ENCODE assay signal across 26 cellular contexts in genomic region chr17:83132251-83133081, GRCh38. TPM values are rescaled to one million over a fixed set of nuclear protein-coding genes. Genes with fewer than 3 reads are reported as not detected.
DNase-seq lines count a peak whose midpoint lies in the region; FAIRE-seq and TF ChIP-seq lines count a peak whose summit lies in the region.
"Had no signal": no experiment of that assay in that cellular context is flagged by ENCODE, and none has a peak within 500 bp of the region (broad histone marks: within the 10 kb centered on the region; RNA-seq: fewer than 3 reads in every experiment).

No MANE protein-coding gene starts in this region.

- no peaks in the 10 kb centered on the region for H3K4me1 ChIP-seq in osteoblast (ENCODE audit: insufficient read depth, low read length)
- H3K4me1 ChIP-seq: neural progenitor cell had no signal

- H3K4me1 Mint-ChIP-seq in activated naive CD4-positive, alpha-beta T cell treated with anti-CD3 and anti-CD28 coated beads, Interleukin-2, amount 10 ng/mL, durations not matched to agents 7 days and 5 days: no peaks in the 10 kb centered on the region
- H3K4me1 Mint-ChIP-seq: activated B cell treated with CpG ODN at 0.5 μM for 24 hours, B cell had no signal

- intact Hi-C loops in cardiac septum (cut with DNase I): no loop called here

- H3K27me3 ChIP-seq in osteoblast (ENCODE audit: insufficient read depth, low read length): peaks cover 2% of the 10 kb centered on the region
- H3K27me3 ChIP-seq: neural progenitor cell had no signal

- no peaks in the 10 kb centered on the region for H3K36me3 ChIP-seq in osteoblast (ENCODE audit: insufficient read depth, low read length)
- H3K36me3 ChIP-seq: neural progenitor cell had no signal

- DNase-seq in activated naive CD4-positive, alpha-beta T cell treated with anti-CD3 and anti-CD28 coated beads, Interleukin-2, amount 10 ng/mL, durations not matched to agents 7 days and 5 days: no peak
- no peak for DNase-seq in activated naive CD4-positive, alpha-beta T cell (lab: John Stamatoyannopoulos, UW)
- DNase-seq in cardiac septum (ENCODE audit: low spot score): peak; percentile 75
- peak; percentile 63 for DNase-seq in osteoblast (ENCODE audit: insufficient read length, low spot score, missing footprints)
- DNase-seq in urothelium cell line (ENCODE audit: low spot score): no peak
- no peak for DNase-seq in NCI-H524 treated with DMSO at 0.1 percent for 48 hours (lab: John Stamatoyannopoulos, UW)
- no peak for DNase-seq in SIG-M5 (lab: John Stamatoyannopoulos, UW)
- DNase-seq in stimulated activated CD4-positive, alpha-beta T cell treated with anti-CD3 and anti-CD28 coated beads, Interleukin-4, amount 100 ng/mL, for 4 hours: no peak
- DNase-seq: activated CD4-positive, alpha-beta T cell treated with anti-CD3 and anti-CD28 coated beads, Interleukin-2, amount 50 U/mL, for 48 hours; COR-L47; DND-41; Kasumi-1; mucosa of descending colon; NCI-H1048; NCI-H187; NCI-H345; stimulated activated CD4-positive, alpha-beta T cell treated with anti-CD3 and anti-CD28 coated beads, Interleukin-12 subunit alpha, Interleukin-12 subunit beta, amount 100 ng/mL, for 4 hours had no signal

- no peaks in the 10 kb centered on the region for H3K9me3 Mint-ChIP-seq in activated naive CD4-positive, alpha-beta T cell treated with anti-CD3 and anti-CD28 coated beads, Interleukin-2, amount 10 ng/mL, durations not matched to agents 7 days and 5 days
- H3K9me3 Mint-ChIP-seq: activated B cell treated with CpG ODN at 0.5 μM for 24 hours, neural progenitor cell, type B pancreatic cell had no signal

- H3K9me3 ChIP-seq in osteoblast (ENCODE audit: low read depth, low read length): no peaks in the 10 kb centered on the region
- H3K9me3 ChIP-seq: mucosa of descending colon had no signal

- H4K20me1 ChIP-seq in osteoblast (ENCODE audit: insufficient read depth, low read length): no peaks in the 10 kb centered on the region

- peak overlapping the region; percentile 49 for H3K27ac Mint-ChIP-seq in activated naive CD4-positive, alpha-beta T cell treated with anti-CD3 and anti-CD28 coated beads, Interleukin-2, amount 10 ng/mL, durations not matched to agents 7 days and 5 days
- H3K27ac Mint-ChIP-seq: activated B cell treated with CpG ODN at 0.5 μM for 24 hours, B cell, neural progenitor cell had no signal

- no peak overlapping the region for H2AFZ ChIP-seq in osteoblast (ENCODE audit: low read length)
- H2AFZ ChIP-seq: neural progenitor cell had no signal

- peak; percentile 88 for FAIRE-seq in urothelium cell line (lab: Jason Lieb, UNC)
- FAIRE-seq: A204.1, GM12878, GM19239, RCC 7860 had no signal

- H3K4me3 ChIP-seq in osteoblast (ENCODE audit: insufficient read depth, low read length): no peak overlapping the region
- H3K4me3 ChIP-seq: GM12878, mucosa of descending colon, neural progenitor cell had no signal

- peaks cover 30% of the 10 kb centered on the region for H3K27me3 Mint-ChIP-seq in activated naive CD4-positive, alpha-beta T cell treated with anti-CD3 and anti-CD28 coated beads, Interleukin-2, amount 10 ng/mL, durations not matched to agents 7 days and 5 days

- H3K4me3 Mint-ChIP-seq in activated naive CD4-positive, alpha-beta T cell treated with anti-CD3 and anti-CD28 coated beads, Interleukin-2, amount 10 ng/mL, durations not matched to agents 7 days and 5 days: no peak overlapping the region
- H3K4me3 Mint-ChIP-seq: activated B cell treated with CpG ODN at 0.5 μM for 24 hours, B cell, neural progenitor cell, type B pancreatic cell had no signal

- H3K36me3 Mint-ChIP-seq in activated naive CD4-positive, alpha-beta T cell treated with anti-CD3 and anti-CD28 coated beads, Interleukin-2, amount 10 ng/mL, durations not matched to agents 7 days and 5 days: no peaks in the 10 kb centered on the region
- H3K36me3 Mint-ChIP-seq: neural progenitor cell, type B pancreatic cell had no signal

- H3K4me2 ChIP-seq in osteoblast (ENCODE audit: insufficient read depth, low read length): no peak overlapping the region
- H3K4me2 ChIP-seq: neural progenitor cell had no signal

- TF ChIP-seq CTCF in osteoblast (IDR thresholded peaks at IDR 0.05; ENCODE audit: extremely low read depth, low read depth, low read length): no peak

- no peak overlapping the region for H3K27ac ChIP-seq in osteoblast (ENCODE audit: low read depth, low read length)
- H3K27ac ChIP-seq: epithelial cell of prostate, neural progenitor cell had no signal

- CTCF ChIA-PET in activated naive CD4-positive, alpha-beta T cell treated with anti-CD3 and anti-CD28 coated beads, Interleukin-2, amount 10 ng/mL, durations not matched to agents 7 days and 5 days (lab: Charles Lee): no interaction called here

- H3K79me2 ChIP-seq in osteoblast (ENCODE audit: insufficient read depth, low read length): no peaks in the 10 kb centered on the region

RNA-seq across cellular contexts. Expression of gene METRNL, which starts 53.1 kb away (rescaled TPM):
- total RNA-seq in cardiac septum: 104 TPM
- total RNA-seq in osteoblast: 137 and 140 TPM in 2 replicates

Comparison
In these comparisons a context has a peak if more than half of its experiments do, and no peak if none do; other contexts are left out.
1. DNase-seq: peak in cardiac septum (single experiment) and osteoblast (single experiment); none in activated naive CD4-positive, alpha-beta T cell treated with anti-CD3 and anti-CD28 coated beads, Interleukin-2, amount 10 ng/mL, durations not matched to agents 7 days and 5 days (single experiment), activated naive CD4-positive, alpha-beta T cell (0 of 4), urothelium cell line (single experiment), NCI-H524 treated with DMSO at 0.1 percent for 48 hours (single experiment), SIG-M5 (single experiment) and stimulated activated CD4-positive, alpha-beta T cell treated with anti-CD3 and anti-CD28 coated beads, Interleukin-4, amount 100 ng/mL, for 4 hours (0 of 2).